In genomic region chr5:140109818-140110733, GRCh38 we compare ENCODE assay signal across 13 cellular contexts. TPM values are rescaled to one million over a fixed set of nuclear protein-coding genes. Genes with fewer than 3 reads are reported as not detected.
DNase-seq lines count a peak whose midpoint lies in the region; ATAC-seq, FAIRE-seq and TF ChIP-seq lines count a peak whose summit lies in the region.
"Had no signal": no experiment of that assay in that cellular context is flagged by ENCODE, and none has a peak within 500 bp of the region (broad histone marks: within the 10 kb centered on the region; RNA-seq: fewer than 3 reads in every experiment).

No MANE protein-coding gene starts in this region.

- POLR2A ChIA-PET in endothelial cell of umbilical vein (lab: Charles Lee): no interaction called here

- BruUV-seq in endothelial cell of umbilical vein (replicated peaks; lab: Mats Ljungman, UMichigan): no TSS peak

- H3K36me3 Mint-ChIP-seq in activated naive CD4-positive, alpha-beta T cell treated with anti-CD3 and anti-CD28 coated beads for 36 hours (ENCODE audit: low read depth): no peaks in the 10 kb centered on the region
- H3K36me3 Mint-ChIP-seq: IgD-negative memory B cell had no signal

- no peaks in the 10 kb centered on the region for H3K9me1 ChIP-seq in endothelial cell of umbilical vein (replicated peaks; ENCODE audit: control insufficient read depth, extremely low read depth, insufficient read depth, low read length)

- TF ChIP-seq CTCF in endothelial cell of umbilical vein (IDR thresholded peaks at IDR 0.05; ENCODE audit: extremely low read depth in 1 of 2, insufficient read depth in 1 of 2, low read depth in 1 of 2, low read length in 2 of 2): no peak
- TF ChIP-seq CTCF in smooth muscle cell (IDR thresholded peaks at IDR 0.05; ENCODE audit: borderline replicate concordance, insufficient read depth, poor library complexity, severe bottlenecking): no peak

- H3K27ac Mint-ChIP-seq in activated naive CD4-positive, alpha-beta T cell treated with anti-CD3 and anti-CD28 coated beads for 36 hours: no peak overlapping the region

- no peaks in the 10 kb centered on the region for H3K9me3 ChIP-seq in SK-N-MC (ENCODE audit: low read depth, low read length)
- no peaks in the 10 kb centered on the region for H3K9me3 ChIP-seq in endothelial cell of umbilical vein (replicated peaks; ENCODE audit: control insufficient read depth, insufficient read depth, low read length)
- no peaks in the 10 kb centered on the region for H3K9me3 ChIP-seq in smooth muscle cell (replicated peaks; ENCODE audit: low read depth)
- H3K9me3 ChIP-seq: ascending aorta, neutrophil, stomach had no signal

- peaks cover 48% of the 10 kb centered on the region for H3K4me1 Mint-ChIP-seq in activated naive CD4-positive, alpha-beta T cell treated with anti-CD3 and anti-CD28 coated beads for 36 hours (ENCODE audit: low read depth)

- CTCF ChIA-PET in activated naive CD4-positive, alpha-beta T cell treated with anti-CD3 and anti-CD28 coated beads for 36 hours (lab: Charles Lee): interaction anchor here (0.6 to 3.0 kb wide), 2 partner anchors 34 to 547 kb away, joined by 3 to 14 read pairs; no protein-coding TSS in a partner anchor
- CTCF ChIA-PET in endothelial cell of umbilical vein (lab: Charles Lee): interaction anchor here (0.7 to 2.2 kb wide), 7 partner anchors 11 to 96 kb away, joined by 3 to 7 read pairs (median 3); partner anchors contain the start of gene NRG2

- H3K27me3 ChIP-seq in endothelial cell of umbilical vein (ENCODE audit: control insufficient read depth in 2 of 2, insufficient read depth in 2 of 2, low read length in 2 of 2) (peaks cover 20 to 50% of the 10 kb centered on the region in 2 experiments), smooth muscle cell (ENCODE audit: low read depth) (peaks cover 57% of the 10 kb centered on the region)
- H3K27me3 ChIP-seq: ascending aorta had no signal

- H3K9ac ChIP-seq in SK-N-MC (ENCODE audit: insufficient read length): peak overlapping the region; percentile 85
- no peak overlapping the region for H3K9ac ChIP-seq in endothelial cell of umbilical vein (replicated peaks; ENCODE audit: extremely low read depth, insufficient read depth, low read length)
- H3K9ac ChIP-seq in smooth muscle cell (ENCODE audit: low read depth): no peak overlapping the region

- DNase-seq in activated naive CD4-positive, alpha-beta T cell treated with anti-CD3 and anti-CD28 coated beads for 36 hours: no peak
- DNase-seq in activated naive CD4-positive, alpha-beta T cell treated with anti-CD3 and anti-CD28 coated beads, Interleukin-2, amount 50 U/mL, for 16 hours: no peak
- DNase-seq in SK-N-MC (ENCODE audit: low read depth, low spot score) (no peak), endothelial cell of umbilical vein (ENCODE audit: low read depth, low spot score) (no peak), smooth muscle cell (lab: John Stamatoyannopoulos, UW; ENCODE audit: unreplicated experiment) (no peak), HuH-7.5 (ENCODE audit: low spot score) (no peak), ecto neural progenitor cell (ENCODE audit: low spot score) (no peak)
- DNase-seq: Right ventricle myocardium superior, stomach had no signal

- H3K4me2 ChIP-seq in endothelial cell of umbilical vein (ENCODE audit: insufficient read depth, low read length): peak overlapping the region; percentile 21
- H3K4me2 ChIP-seq in smooth muscle cell: peak overlapping the region; percentile 96

- peak overlapping the region; percentile 87 for H3K4me3 ChIP-seq in SK-N-MC
- no peak overlapping the region for H3K4me3 ChIP-seq in endothelial cell of umbilical vein (replicated peaks in 1 of 3; ENCODE audit: insufficient read depth in 1 of 3, low read depth in 1 of 3, low read length in 3 of 3)
- H3K4me3 ChIP-seq in smooth muscle cell: no peak overlapping the region

- no peaks in the 10 kb centered on the region for H3K9me3 Mint-ChIP-seq in activated naive CD4-positive, alpha-beta T cell treated with anti-CD3 and anti-CD28 coated beads for 36 hours
- H3K9me3 Mint-ChIP-seq: IgD-negative memory B cell had no signal

- no peaks in the 10 kb centered on the region for H3K27me3 Mint-ChIP-seq in activated naive CD4-positive, alpha-beta T cell treated with anti-CD3 and anti-CD28 coated beads for 36 hours (ENCODE audit: low read depth)

- WGBS in smooth muscle cell (ENCODE audit: low lambda C conversion rate): 16% methylated on average over 2 of the region's 2 CpGs

- no peak for TF ChIP-seq POLR2A in endothelial cell of umbilical vein (IDR thresholded peaks at IDR 0.05; ENCODE audit: low read depth, low read length)

- H3K27ac ChIP-seq in SK-N-MC (peak overlapping the region; percentile 86), endothelial cell of umbilical vein (ENCODE audit: insufficient read depth, low read depth, low read length) (no peak overlapping the region), smooth muscle cell (ENCODE audit: low read depth) (no peak overlapping the region)
- H3K27ac ChIP-seq: neutrophil had no signal

- H2AFZ ChIP-seq in endothelial cell of umbilical vein (ENCODE audit: low read depth, low read length) (no peak overlapping the region), smooth muscle cell (ENCODE audit: low read depth) (no peak overlapping the region)

- H3K4me3 Mint-ChIP-seq in activated naive CD4-positive, alpha-beta T cell treated with anti-CD3 and anti-CD28 coated beads for 36 hours: peak overlapping the region; percentile 98

- H3K36me3 ChIP-seq in SK-N-MC (ENCODE audit: insufficient read depth, low read length) (no peaks in the 10 kb centered on the region), endothelial cell of umbilical vein (ENCODE audit: control insufficient read depth in 2 of 2, extremely low read depth in 1 of 2, insufficient read depth in 2 of 2, low read length in 2 of 2) (no peaks in the 10 kb centered on the region), smooth muscle cell (ENCODE audit: low read depth) (no peaks in the 10 kb centered on the region)
- H3K36me3 ChIP-seq: ascending aorta, neutrophil, stomach had no signal

- intact Hi-C loops in activated naive CD4-positive, alpha-beta T cell treated with anti-CD3 and anti-CD28 coated beads for 36 hours (cut with micrococcal nuclease): loop anchor here (5.0 to 10.0 kb wide), 8 partner anchors 192 to 1505 kb away; partner anchors contain the start of genes ANKHD1, APBB3, CTNNA1 and DIAPH1
- intact Hi-C loops in endothelial cell of umbilical vein (cut with micrococcal nuclease): loop anchor here (2.0 kb wide), 1 partner anchor 67 kb away; the partner anchor contains the start of gene NRG2

- dilution Hi-C loops in endothelial cell of umbilical vein (cut with MboI; ENCODE audit: extremely low pct_ligation_motif_present, low sequenced_read_pairs): no loop called here

- no peak for FAIRE-seq in endothelial cell of umbilical vein (lab: Jason Lieb, UNC)

- H4K20me1 ChIP-seq in endothelial cell of umbilical vein (replicated peaks; ENCODE audit: control insufficient read depth, extremely low read depth, insufficient read depth, low read length) (no peaks in the 10 kb centered on the region), smooth muscle cell (ENCODE audit: low read depth) (peaks cover 55% of the 10 kb centered on the region)

- H3K4me1 ChIP-seq in endothelial cell of umbilical vein (ENCODE audit: control insufficient read depth, extremely low read depth, insufficient read depth, low read length) (peaks cover 22% of the 10 kb centered on the region), smooth muscle cell (ENCODE audit: low read depth) (peaks cover 29% of the 10 kb centered on the region)

- H3K79me2 ChIP-seq in endothelial cell of umbilical vein (ENCODE audit: control insufficient read depth, insufficient read depth, low read length) (peaks cover 11% of the 10 kb centered on the region), smooth muscle cell (ENCODE audit: low read depth) (peaks cover 13% of the 10 kb centered on the region)

- peaks cover 22% of the 10 kb centered on the region for H3F3A ChIP-seq in smooth muscle cell (ENCODE audit: low read depth)

- ATAC-seq in GM18873 (IDR thresholded peaks at IDR 0.05; ENCODE audit: low FRiP score, unreplicated experiment): no peak

TF ChIP-seq in endothelial cell of umbilical vein, 7 proteins besides CTCF, POLR2A, EP300 and RAD21:
- no peak for TF ChIP-seq JUN (IDR thresholded peaks at IDR 0.05; ENCODE audit: borderline replicate concordance, insufficient read depth, insufficient read length, low read depth)
- no peak for TF ChIP-seq MYC (IDR thresholded peaks at IDR 0.05; ENCODE audit: low read depth, low read length)
- TF ChIP-seq, protein P1, sequence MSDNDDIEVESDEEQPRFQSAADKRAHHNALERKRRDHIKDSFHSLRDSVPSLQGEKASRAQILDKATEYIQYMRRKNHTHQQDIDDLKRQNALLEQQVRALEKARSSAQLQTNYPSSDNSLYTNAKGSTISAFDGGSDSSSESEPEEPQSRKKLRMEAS (IDR thresholded peaks at IDR 0.05; ENCODE audit: insufficient read depth, insufficient read length): no peak
- TF ChIP-seq POLR2AphosphoS5 (IDR thresholded peaks at IDR 0.05; ENCODE audit: insufficient read depth, low read depth, low read length): no peak

RNA-seq across cellular contexts. Expression of gene PURA, which starts 3.8 kb away (rescaled TPM):
- 10 to 100 TPM in 1 of 2 experiments, 1 to 10 TPM in 1; 9.0 to 10.3 TPM for total RNA-seq in activated naive CD4-positive, alpha-beta T cell treated with anti-CD3 and anti-CD28 coated beads for 36 hours
- total RNA-seq in endothelial cell of umbilical vein: 8.1 and 8.2 TPM in 2 replicates
- polyA plus RNA-seq in endothelial cell of umbilical vein: 1.1 and 1.3 TPM in 2 replicates
- polyA plus RNA-seq in endothelial cell of umbilical vein (2011; cell fraction: cytosol; rRNA removed): 1.2 TPM in 2 replicates
- polyA plus RNA-seq in endothelial cell of umbilical vein (2011; cell fraction: nucleus; rRNA removed): 1.8 and 2.4 TPM in 2 replicates
- 2.8 and 3.3 TPM in 2 replicates for polyA plus RNA-seq in endothelial cell of umbilical vein (2012)
- polyA minus RNA-seq in endothelial cell of umbilical vein: 3.3 and 4.3 TPM in 2 replicates
- polyA minus RNA-seq in endothelial cell of umbilical vein (2011; cell fraction: cytosol; rRNA and poly(A)+ RNA removed): 6.6 TPM
- 7.5 and 7.9 TPM in 2 replicates for polyA minus RNA-seq in endothelial cell of umbilical vein (2011; cell fraction: nucleus; rRNA and poly(A)+ RNA removed)
- 9.4 and 9.8 TPM in 2 replicates for total RNA-seq in smooth muscle cell
- polyA plus RNA-seq in smooth muscle cell: 5.2 and 5.9 TPM in 2 replicates

RNA-seq across cellular contexts. Expression of gene IGIP, which starts 15.7 kb away (rescaled TPM):
- total RNA-seq in activated naive CD4-positive, alpha-beta T cell treated with anti-CD3 and anti-CD28 coated beads for 36 hours: 1 to 10 TPM; 1.4 to 1.6 TPM
- total RNA-seq in endothelial cell of umbilical vein (2.4 and 3.3 TPM in 2 replicates), smooth muscle cell (2.5 and 4.3 TPM in 2 replicates)
- polyA plus RNA-seq in endothelial cell of umbilical vein (0.62 and 0.86 TPM in 2 replicates), smooth muscle cell (0.72 and 1.4 TPM in 2 replicates)
- polyA plus RNA-seq in endothelial cell of umbilical vein (2011; cell fraction: cytosol; rRNA removed): 0.56 and 0.63 TPM in 2 replicates
- 2.4 and 3.3 TPM in 2 replicates for polyA plus RNA-seq in endothelial cell of umbilical vein (2011; cell fraction: nucleus; rRNA removed)
- 1.5 and 1.6 TPM in 2 replicates for polyA plus RNA-seq in endothelial cell of umbilical vein (2012)
- polyA minus RNA-seq in endothelial cell of umbilical vein: 2.3 and 2.6 TPM in 2 replicates
- 0.31 TPM for polyA minus RNA-seq in endothelial cell of umbilical vein (2011; cell fraction: cytosol; rRNA and poly(A)+ RNA removed)
- polyA minus RNA-seq in endothelial cell of umbilical vein (2011; cell fraction: nucleus; rRNA and poly(A)+ RNA removed): 3.5 and 4.8 TPM in 2 replicates
